Comparison of ENCODE assay signal across 1 cellular context in genomic region chr20:3045816-3046676, GRCh38.
TF ChIP-seq lines count a peak whose summit lies in the region.

Gene MRPS26 (plus strand): TSS chr20:3046052. CDS start chr20:3046069, 17 bp downstream.

TF ChIP-seq in HepG2, 621 proteins besides CTCF, POLR2A, EP300 and RAD21 (continued from another document and continues in another):
- 0 out of 2 replicates have a peak, but pooled peaks have one; percentile 43 for TF ChIP-seq ZNF276 (CRISPR knock-in tag; IDR thresholded peaks at IDR 0.05; ENCODE audit: low read depth)
- TF ChIP-seq KLF9 (CRISPR knock-in tag; IDR thresholded peaks at IDR 0.05; ENCODE audit: low read depth) = 0 out of 2 replicates have a peak, but pooled peaks have one; percentile 74
- 0 out of 2 replicates have a peak, but pooled peaks have one; percentile 77 for TF ChIP-seq PRMT3 (CRISPR knock-in tag; IDR thresholded peaks at IDR 0.05; ENCODE audit: borderline replicate concordance, low read depth)
- peak; percentile 89; the same call in 1 of the 2 replicates for TF ChIP-seq SNAPC2 (CRISPR knock-in tag; IDR thresholded peaks at IDR 0.05)
- peak; percentile 46 for TF ChIP-seq PPARG (CRISPR knock-in tag; conservative IDR thresholded peaks at IDR 0.05)
- 0 out of 2 replicates have a peak, but pooled peaks have one; percentile 74 for TF ChIP-seq ZNF816 (CRISPR knock-in tag; IDR thresholded peaks at IDR 0.05; ENCODE audit: borderline replicate concordance)
- TF ChIP-seq MBNL3 (CRISPR knock-in tag; conservative IDR thresholded peaks at IDR 0.05) = no peak
- peak; percentile 38; the same call in 1 of the 2 replicates for TF ChIP-seq ZBTB44 (CRISPR knock-in tag; IDR thresholded peaks at IDR 0.05)
- TF ChIP-seq ZNF18 (CRISPR knock-in tag; IDR thresholded peaks at IDR 0.05; ENCODE audit: insufficient replicate concordance) = peak; percentile 91
- peak; percentile 47; the same call in 1 of the 2 replicates for TF ChIP-seq ZFYVE20 (CRISPR knock-in tag; IDR thresholded peaks at IDR 0.05; ENCODE audit: borderline replicate concordance, low read depth)
- TF ChIP-seq FOXK2 (IDR thresholded peaks at IDR 0.05) = no peak
- peak; percentile 93 for TF ChIP-seq KAT7 (CRISPR knock-in tag; IDR thresholded peaks at IDR 0.05; ENCODE audit: borderline replicate concordance)
- TF ChIP-seq ZNF407 (CRISPR knock-in tag; IDR thresholded peaks at IDR 0.05; ENCODE audit: not compliant biosample characterization) = peak; percentile 95
- TF ChIP-seq ZNF230 (CRISPR knock-in tag; IDR thresholded peaks at IDR 0.05) = peak; percentile 70; the same call in 1 of the 2 replicates
- TF ChIP-seq ZNF646 (CRISPR knock-in tag; IDR thresholded peaks at IDR 0.05) = no peak
- peak; percentile 96 for TF ChIP-seq ZNF574 (CRISPR knock-in tag; IDR thresholded peaks at IDR 0.05)
- 0 out of 2 replicates have a peak, but pooled peaks have one; percentile 46 for TF ChIP-seq ATF6 (CRISPR knock-in tag; conservative IDR thresholded peaks at IDR 0.05)
- TF ChIP-seq TIGD3 (CRISPR knock-in tag; IDR thresholded peaks at IDR 0.05; ENCODE audit: borderline replicate concordance) = peak; percentile 20
